8 cellular contexts compared by ENCODE assay signal in the genomic region with DNA sequence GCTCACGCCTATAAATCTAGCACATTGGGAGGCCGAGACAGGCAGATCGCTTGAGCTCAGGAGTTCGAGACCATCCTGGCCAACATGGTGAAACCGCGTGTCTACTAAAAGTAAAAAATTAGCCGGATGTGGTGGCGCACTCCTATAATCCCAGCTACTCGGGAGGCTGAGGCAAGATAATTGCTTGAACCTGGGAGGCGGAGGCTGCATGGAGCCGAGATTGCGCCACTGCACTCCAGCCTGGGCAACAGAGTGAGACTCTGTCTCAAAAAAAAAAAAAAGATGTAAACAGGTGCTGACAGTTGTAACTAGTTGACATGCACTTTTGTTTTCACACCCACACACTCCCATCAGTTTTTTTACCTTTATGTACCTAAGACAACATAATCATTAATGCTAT. TPM values are rescaled to one million over a fixed set of nuclear protein-coding genes. Genes with fewer than 3 reads are reported as not detected.
DNase-seq lines count a peak whose midpoint lies in the region; ATAC-seq and TF ChIP-seq lines count a peak whose summit lies in the region.
"Not testable (repeated sequence)": the region's sequence is repeated elsewhere in the genome, so short reads cannot be mapped to it uniquely, and the experiment has no call there.

No MANE protein-coding gene starts in this region.

- ATAC-seq in upper lobe of right lung: not testable (repeated sequence)

- peak overlapping the region; percentile 14 for H2AFZ ChIP-seq in mesenchymal stem cell (ENCODE audit: low read depth, low read length)
- peak overlapping the region; percentile 90 for H2AFZ ChIP-seq in osteoblast (ENCODE audit: low read length)
- H2AFZ ChIP-seq in smooth muscle cell (ENCODE audit: low read depth): not testable (repeated sequence)

- H3K27me3 ChIP-seq in adipocyte (replicated peaks; ENCODE audit: control insufficient read depth, insufficient read depth, low read length); dorsolateral prefrontal cortex; mesenchymal stem cell (ENCODE audit: control insufficient read depth in 1 of 2, insufficient read depth in 1 of 2, low read length in 2 of 2); osteoblast (ENCODE audit: insufficient read depth, low read length); smooth muscle cell (ENCODE audit: low read depth); upper lobe of right lung: not testable (repeated sequence)

- not testable (repeated sequence) for H3K79me2 ChIP-seq in osteoblast (ENCODE audit: insufficient read depth, low read length); smooth muscle cell (ENCODE audit: low read depth)

- not testable (repeated sequence) for H2BK15ac ChIP-seq in mesenchymal stem cell (ENCODE audit: low read depth, poor library complexity, severe bottlenecking)

- H3K4me3 Mint-ChIP-seq in glutamatergic neuron (ENCODE audit: unreplicated experiment): not testable (repeated sequence)

- 92% methylated on average over 12 of the region's 12 CpGs for WGBS in mesenchymal stem cell
- 77% methylated on average over 12 of the region's 12 CpGs for WGBS in smooth muscle cell (ENCODE audit: low lambda C conversion rate)

- H3K36me3 Mint-ChIP-seq in glutamatergic neuron (ENCODE audit: unreplicated experiment): not testable (repeated sequence)

- not testable (repeated sequence) for H3K4me1 Mint-ChIP-seq in glutamatergic neuron (ENCODE audit: low read depth, unreplicated experiment)

- H3K36me3 ChIP-seq in adipocyte (ENCODE audit: control insufficient read depth, insufficient read depth, low read length, severe bottlenecking); mesenchymal stem cell (ENCODE audit: control insufficient read depth in 1 of 2, insufficient read depth in 2 of 2, low read depth in 1 of 2, low read length in 2 of 2); osteoblast (ENCODE audit: insufficient read depth, low read length); smooth muscle cell (ENCODE audit: low read depth); upper lobe of right lung: not testable (repeated sequence)

- H3K27ac ChIP-seq in dorsolateral prefrontal cortex (peak overlapping the region in 5 of 59 donors; percentile 8 to 47 (median 29)), upper lobe of right lung (peak overlapping the region; percentile 65)
- not testable (repeated sequence) for H3K27ac ChIP-seq in mesenchymal stem cell (ENCODE audit: low read length, poor library complexity, severe bottlenecking); osteoblast (ENCODE audit: low read depth, low read length); smooth muscle cell (ENCODE audit: low read depth)

- not testable (repeated sequence) for H4K20me1 ChIP-seq in osteoblast (ENCODE audit: insufficient read depth, low read length); smooth muscle cell (ENCODE audit: low read depth)

- peak; percentile 18 for DNase-seq in ELF-1 (ENCODE audit: low read depth, low spot score)
- not testable (repeated sequence) for DNase-seq in adipocyte (ENCODE audit: low read depth); dorsolateral prefrontal cortex; glutamatergic neuron; mesenchymal stem cell; osteoblast (ENCODE audit: insufficient read length, low spot score, missing footprints); smooth muscle cell (lab: John Stamatoyannopoulos, UW; ENCODE audit: unreplicated experiment); upper lobe of right lung

- H3K14ac ChIP-seq in mesenchymal stem cell (ENCODE audit: low read length in 2 of 2): not testable (repeated sequence)

- intact Hi-C loops in dorsolateral prefrontal cortex (cut with DNase I); upper lobe of right lung (cut with DNase I): not testable (repeated sequence)

- H2BK12ac ChIP-seq in mesenchymal stem cell (ENCODE audit: low read length in 2 of 2): not testable (repeated sequence)

- not testable (repeated sequence) for H4K91ac ChIP-seq in mesenchymal stem cell (ENCODE audit: low read length)

- H3F3A ChIP-seq in smooth muscle cell (ENCODE audit: low read depth): peaks cover 17% of the 10 kb centered on the region

- not testable (repeated sequence) for H3K79me1 ChIP-seq in mesenchymal stem cell (replicated peaks; ENCODE audit: low read length, poor library complexity, severe bottlenecking)

- not testable (repeated sequence) for H3K9me3 ChIP-seq in adipocyte (ENCODE audit: control insufficient read depth, low read length); mesenchymal stem cell (ENCODE audit: control insufficient read depth, low read length); osteoblast (ENCODE audit: low read depth, low read length); smooth muscle cell (replicated peaks; ENCODE audit: low read depth); upper lobe of right lung

- H3K4me3 ChIP-seq in adipocyte (ENCODE audit: low read length) (peak overlapping the region; percentile 66), dorsolateral prefrontal cortex (peak overlapping the region in 55 of 59 donors; percentile 1 to 62 (median 42)), mesenchymal stem cell (ENCODE audit: insufficient read depth in 1 of 2, low read depth in 1 of 2, low read length in 2 of 2) (peak overlapping the region in 1 of 2 experiments; percentile 66), osteoblast (ENCODE audit: insufficient read depth, low read length) (peak overlapping the region; percentile 47), smooth muscle cell (peak overlapping the region; percentile 5), upper lobe of right lung (peak overlapping the region; percentile 21)

- not testable (repeated sequence) for H2BK5ac ChIP-seq in mesenchymal stem cell (ENCODE audit: low read depth, low read length, poor library complexity, severe bottlenecking)

- not testable (repeated sequence) for H3K23ac ChIP-seq in mesenchymal stem cell (ENCODE audit: low read length in 2 of 2)

- H3K4me1 ChIP-seq in adipocyte (ENCODE audit: control insufficient read depth, insufficient read depth, low read length) (peaks cover 19% of the 10 kb centered on the region), osteoblast (ENCODE audit: insufficient read depth, low read length) (peaks cover 14% of the 10 kb centered on the region)
- H3K4me1 ChIP-seq in mesenchymal stem cell (ENCODE audit: control insufficient read depth, insufficient read depth, low read depth, low read length); smooth muscle cell (ENCODE audit: low read depth); upper lobe of right lung: not testable (repeated sequence)

- H2BK120ac ChIP-seq in mesenchymal stem cell (ENCODE audit: low read depth, low read length): not testable (repeated sequence)

- peak overlapping the region; percentile 85 for H3K27ac Mint-ChIP-seq in glutamatergic neuron (ENCODE audit: unreplicated experiment)

- H3K4ac ChIP-seq in mesenchymal stem cell (ENCODE audit: low read depth in 1 of 2, low read length in 2 of 2): peak overlapping the region in 1 of 2 experiments; percentile 16

- not testable (repeated sequence) for H2AK5ac ChIP-seq in mesenchymal stem cell (ENCODE audit: low read length, severe bottlenecking)

- not testable (repeated sequence) for H3K27me3 Mint-ChIP-seq in glutamatergic neuron (ENCODE audit: unreplicated experiment)

- H3K9me3 Mint-ChIP-seq in glutamatergic neuron (ENCODE audit: unreplicated experiment): not testable (repeated sequence)

- peak overlapping the region; percentile 15 for H3K9ac ChIP-seq in adipocyte (ENCODE audit: low read length)
- H3K9ac ChIP-seq in mesenchymal stem cell (ENCODE audit: low read length): peak overlapping the region; percentile 78
- not testable (repeated sequence) for H3K9ac ChIP-seq in smooth muscle cell (ENCODE audit: low read depth)

- not testable (repeated sequence) for H3K4me2 ChIP-seq in mesenchymal stem cell (ENCODE audit: low read length, poor library complexity, severe bottlenecking)
- H3K4me2 ChIP-seq in osteoblast (ENCODE audit: insufficient read depth, low read length): peak overlapping the region; percentile 74
- peak overlapping the region; percentile 67 for H3K4me2 ChIP-seq in smooth muscle cell

- TF ChIP-seq CTCF in dorsolateral prefrontal cortex (IDR thresholded peaks at IDR 0.05 in 54 of 56, conservative IDR thresholded peaks at IDR 0.05 in 2 of 56; ENCODE audit: low read depth in 1 of 56, partially characterized antibody in 56 of 56); glutamatergic neuron (IDR thresholded peaks at IDR 0.05; ENCODE audit: partially characterized antibody, unreplicated experiment); osteoblast (IDR thresholded peaks at IDR 0.05; ENCODE audit: extremely low read depth, low read depth, low read length); smooth muscle cell (IDR thresholded peaks at IDR 0.05; ENCODE audit: borderline replicate concordance, insufficient read depth, poor library complexity, severe bottlenecking); upper lobe of right lung (IDR thresholded peaks at IDR 0.05): not testable (repeated sequence)

- peak overlapping the region; percentile 23 to 62 for H3K18ac ChIP-seq in mesenchymal stem cell (ENCODE audit: low read depth in 1 of 2, low read length in 2 of 2)

- H4K8ac ChIP-seq in mesenchymal stem cell (ENCODE audit: low read length): not testable (repeated sequence)

RNA-seq across cellular contexts. Expression of a gene that starts 44.0 kb away (rescaled TPM):
- 100 to 1,000 TPM in 9 of 120 experiments, 10 to 100 TPM in 111; 54.8 to 135 (median 82.7) TPM for total RNA-seq in dorsolateral prefrontal cortex
- total RNA-seq in glutamatergic neuron (ENCODE audit: unreplicated experiment): 127 TPM
- 26.0 TPM for polyA plus RNA-seq in mesenchymal stem cell (2013, experiment 1 of 2)
- polyA plus RNA-seq in mesenchymal stem cell (2013, experiment 2 of 2): 22.2 TPM
- 67.7 and 71.0 TPM in 2 replicates for total RNA-seq in osteoblast
- 46.4 and 46.8 TPM in 2 replicates for total RNA-seq in smooth muscle cell
- 10.3 and 27.8 TPM in 2 replicates for polyA plus RNA-seq in smooth muscle cell
- 78.9 TPM for total RNA-seq in upper lobe of right lung
